Comparison of ENCODE assay signal across 14 cellular contexts in the genomic region with DNA sequence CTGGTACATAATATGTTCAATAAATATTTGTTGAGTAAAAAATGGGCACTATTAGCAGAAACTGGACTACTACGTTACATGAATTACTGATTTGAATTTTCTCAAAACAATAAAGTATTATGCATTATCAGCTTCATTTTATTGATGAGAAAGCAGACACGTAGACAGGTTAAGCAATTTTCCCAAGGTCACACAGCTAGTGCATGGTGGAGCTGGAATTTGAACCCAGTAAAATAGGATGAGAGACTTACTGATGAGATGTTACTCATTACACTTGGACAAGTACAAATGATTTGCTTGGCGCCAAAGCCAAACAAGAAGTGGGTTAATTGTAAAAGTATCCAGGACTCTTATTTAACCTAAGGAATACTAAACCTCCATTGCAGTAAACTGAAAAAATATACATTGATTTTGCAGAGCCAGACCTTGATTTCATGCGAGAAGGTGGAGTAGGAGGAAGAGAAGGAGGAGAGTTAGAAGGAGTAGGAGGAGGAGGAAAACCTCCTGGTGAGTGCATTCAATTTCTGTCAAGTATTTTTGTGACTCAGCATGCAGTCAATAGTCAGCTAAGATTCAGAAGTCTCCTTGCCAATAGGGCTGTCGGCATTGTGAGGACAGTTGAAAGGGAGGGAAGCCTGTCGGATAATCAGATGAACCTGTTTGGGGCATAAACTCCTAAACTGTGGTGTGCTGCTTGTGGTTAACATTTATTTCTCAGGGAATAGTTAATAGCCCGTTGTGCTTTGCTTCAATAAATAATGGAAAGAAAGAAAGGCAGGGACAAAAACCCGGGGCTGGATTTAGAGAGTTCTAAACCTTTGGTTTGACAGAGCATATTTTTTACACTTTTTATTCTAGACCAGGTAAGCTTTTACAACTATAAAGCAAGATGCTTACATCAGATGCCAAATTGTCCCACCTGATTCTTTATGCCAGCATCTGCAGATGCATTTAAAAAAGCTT.
A peak's percentile ranks its signal among the peaks of the same experiment; 100 is the strongest.
DNase-seq lines count a peak whose midpoint lies in the region; ATAC-seq and TF ChIP-seq lines count a peak whose summit lies in the region.
"Had no signal": no experiment of that assay in that cellular context is flagged by ENCODE, and none has a peak within 500 bp of the region (broad histone marks: within the 10 kb centered on the region; RNA-seq: fewer than 3 reads in every experiment).

No MANE protein-coding gene starts in this region.

- H3K27me3 Mint-ChIP-seq in T-helper 2 cell treated with Interferon-gamma antibody and Interleukin-4, amounts not matched to agents 5 μg/mL and 100 μg/mL, for 36 hours (ENCODE audit: low read depth): no peaks in the 10 kb centered on the region
- H3K27me3 Mint-ChIP-seq: progenitor cell of endocrine pancreas had no signal

- peak overlapping the region; percentile 39 for H3K4ac ChIP-seq in IMR-90 (ENCODE audit: low read depth, low read length)

- TF ChIP-seq CTCF in IMR-90 (conservative IDR thresholded peaks at IDR 0.05; ENCODE audit: low read depth, low read length): no peak

- peak overlapping the region; percentile 68; the same call in 1 of the 2 replicates for H3K4me2 ChIP-seq in IMR-90 (ENCODE audit: low read depth, low read length)

- peak overlapping the region; percentile 62 for H2BK120ac ChIP-seq in IMR-90 (ENCODE audit: low read depth, low read length)

- no peak for TF ChIP-seq RAD21 in IMR-90 (IDR thresholded peaks at IDR 0.05; ENCODE audit: low read length)

- no peaks in the 10 kb centered on the region for H3K36me3 ChIP-seq in IMR-90 (ENCODE audit: control insufficient read depth, insufficient read depth, low read length)
- H3K36me3 ChIP-seq: esophagus squamous epithelium had no signal

- no peak overlapping the region for H2AFZ ChIP-seq in IMR-90 (replicated peaks; ENCODE audit: low read length, poor library complexity)

- H3K27ac ChIP-seq in IMR-90 (ENCODE audit: insufficient read depth, low read length): no peak overlapping the region
- H3K27ac ChIP-seq: esophagus squamous epithelium had no signal

- no peak overlapping the region for H2BK15ac ChIP-seq in IMR-90 (ENCODE audit: low read depth, low read length)

- POLR2A ChIA-PET in IMR-90 (lab: Charles Lee; ENCODE audit: unreplicated experiment): interaction anchor here (0.6 kb wide), 1 partner anchor 22 kb away, joined by 4 read pairs; no protein-coding TSS in a partner anchor

- H2BK20ac ChIP-seq in IMR-90 (ENCODE audit: low read depth, low read length): peak overlapping the region; percentile 72

- H3K9me3 Mint-ChIP-seq in T-helper 2 cell treated with Interferon-gamma antibody and Interleukin-4, amounts not matched to agents 5 μg/mL and 100 μg/mL, for 36 hours: no peaks in the 10 kb centered on the region

- in situ Hi-C loops in IMR-90 (cut with MboI; ENCODE audit: low sequenced_read_pairs): no loop called here

- no TSS peak for BruUV-seq in IMR-90 (replicated peaks; lab: Mats Ljungman, UMichigan)

- H2AK5ac ChIP-seq in IMR-90 (ENCODE audit: low read depth, low read length): no peak overlapping the region

- H4K91ac ChIP-seq in IMR-90 (ENCODE audit: insufficient read depth, low read depth, low read length): peak overlapping the region; percentile 34; the same call in 1 of the 2 replicates

- ATAC-seq in IMR-90 (ENCODE audit: low read depth) (peak; percentile 80), HG03280 (IDR thresholded peaks at IDR 0.05; ENCODE audit: unreplicated experiment) (no peak), HG02884 (IDR thresholded peaks at IDR 0.05; ENCODE audit: unreplicated experiment) (no peak)

- H3K4me1 Mint-ChIP-seq in T-helper 2 cell treated with Interferon-gamma antibody and Interleukin-4, amounts not matched to agents 5 μg/mL and 100 μg/mL, for 36 hours (ENCODE audit: low read depth): no peaks in the 10 kb centered on the region

- intact Hi-C loops in IMR-90 (cut with micrococcal nuclease): no loop called here

- H3K9me1 ChIP-seq in IMR-90 (ENCODE audit: insufficient read depth, low read length): no peaks in the 10 kb centered on the region

- dilution Hi-C loops in IMR-90 (cut with HindIII; ENCODE audit: low sequenced_read_pairs, unreplicated experiment): no loop called here

- peak overlapping the region; percentile 72; the same call in 1 of the 2 replicates for H3K56ac ChIP-seq in IMR-90 (ENCODE audit: extremely low read depth, insufficient read depth, low read length)

- peak overlapping the region; percentile 12; the same call in 1 of the 2 replicates for H3K18ac ChIP-seq in IMR-90 (ENCODE audit: low read depth, low read length)

- no peak overlapping the region for H3K4me3 Mint-ChIP-seq in T-helper 2 cell treated with Interferon-gamma antibody and Interleukin-4, amounts not matched to agents 5 μg/mL and 100 μg/mL, for 36 hours
- H3K4me3 Mint-ChIP-seq: T-helper 1 cell treated with Interleukin-12 subunit alpha and Interleukin-12 subunit beta and Interleukin-4 antibody, amounts not matched to agents 30 μg/mL and 1 μg/mL, for 36 hours had no signal

- peak overlapping the region in 1 of 2 experiments; percentile 14; a peak in 2 of 4 replicates for H4K8ac ChIP-seq in IMR-90 (ENCODE audit: low read depth in 2 of 2, low read length in 2 of 2)

- H3K14ac ChIP-seq in IMR-90 (replicated peaks; ENCODE audit: low read depth, low read length): no peak overlapping the region

- no peak overlapping the region for H3K4me3 ChIP-seq in IMR-90 (ENCODE audit: insufficient read depth, low read depth, low read length)
- H3K4me3 ChIP-seq: esophagus squamous epithelium, lung had no signal

- no peak overlapping the region for H4K5ac ChIP-seq in IMR-90 (ENCODE audit: low read depth, low read length)

- no peak for TF ChIP-seq POLR2A in IMR-90 (IDR thresholded peaks at IDR 0.05; ENCODE audit: low read depth, low read length)

- no peak overlapping the region; the same call in 1 of the 2 replicates for H3K23ac ChIP-seq in IMR-90 (ENCODE audit: low read depth, low read length)

- no peaks in the 10 kb centered on the region for H3K36me3 Mint-ChIP-seq in T-helper 2 cell treated with Interferon-gamma antibody and Interleukin-4, amounts not matched to agents 5 μg/mL and 100 μg/mL, for 36 hours (ENCODE audit: low read depth)

- CTCF ChIA-PET in IMR-90 (lab: Yijun Ruan, JAX): interaction anchor here (0.6 to 1.9 kb wide), 4 partner anchors 11 to 77 kb away, joined by 3 to 7 read pairs (median 4); partner anchors contain the start of gene TACR1

- no peaks in the 10 kb centered on the region for H3K79me1 ChIP-seq in IMR-90 (ENCODE audit: low read depth in 1 of 2, low read length in 2 of 2)

- no peak overlapping the region for H2AK9ac ChIP-seq in IMR-90 (replicated peaks; ENCODE audit: low read depth, low read length, poor library complexity)

- no peaks in the 10 kb centered on the region for H3K27me3 ChIP-seq in IMR-90 (ENCODE audit: control insufficient read depth, insufficient read depth, low read length)
- H3K27me3 ChIP-seq: esophagus squamous epithelium had no signal

- no peaks in the 10 kb centered on the region for H3K9me3 ChIP-seq in IMR-90 (ENCODE audit: control insufficient read depth, insufficient read depth, low read length)
- H3K9me3 ChIP-seq: esophagus squamous epithelium had no signal

- no peaks in the 10 kb centered on the region for H4K20me1 ChIP-seq in IMR-90 (ENCODE audit: insufficient read depth, low read length)

- no peak overlapping the region; the same call in 1 of the 2 replicates for H3K9ac ChIP-seq in IMR-90 (ENCODE audit: low read depth, low read length)

- no CpG with 5 or more reads among the region's 8 CpGs for WGBS in IMR-90 (ENCODE audit: extremely low coverage in 2 of 2, insufficient read length in 1 of 2), 2 experiments

- H3K27ac Mint-ChIP-seq in T-helper 2 cell treated with Interferon-gamma antibody and Interleukin-4, amounts not matched to agents 5 μg/mL and 100 μg/mL, for 36 hours: no peak overlapping the region
- H3K27ac Mint-ChIP-seq: progenitor cell of endocrine pancreas; T-helper 1 cell treated with Interleukin-12 subunit alpha and Interleukin-12 subunit beta and Interleukin-4 antibody, amounts not matched to agents 30 μg/mL and 1 μg/mL, for 36 hours had no signal

- peaks cover 5% of the 10 kb centered on the region for H3K4me1 ChIP-seq in IMR-90 (ENCODE audit: control insufficient read depth, insufficient read depth, low read length)
- H3K4me1 ChIP-seq: esophagus squamous epithelium had no signal

- DNase-seq in AG08396 (ENCODE audit: low spot score): peak; percentile 41
- peak; percentile 72 for DNase-seq in IMR-90
- peak; percentile 54 for DNase-seq in astrocyte of the hippocampus (ENCODE audit: low read depth, low spot score)
- DNase-seq in iPS DF 4.7 (ENCODE audit: extremely low read depth, low spot score): peak; percentile 16
- DNase-seq in T-helper 2 cell treated with Interferon-gamma antibody and Interleukin-4, amounts not matched to agents 5 μg/mL and 100 μg/mL, for 36 hours (ENCODE audit: low spot score): no peak
- DNase-seq in hippocampal formation (lab: John Stamatoyannopoulos, UW): no peak
- DNase-seq: C1 segment of cervical spinal cord, esophagus squamous epithelium, NCI-H526 had no signal

- H2BK5ac ChIP-seq in IMR-90 (ENCODE audit: low read depth, low read length, poor library complexity, severe bottlenecking): peak overlapping the region; percentile 64

TF ChIP-seq in IMR-90, 13 proteins besides CTCF, POLR2A, EP300 and RAD21:
- peak; percentile 8; the same call in 1 of the 2 replicates for TF ChIP-seq NFE2L2 (IDR thresholded peaks at IDR 0.05; ENCODE audit: low read depth, low read length)
- TF ChIP-seq FOS (IDR thresholded peaks at IDR 0.05; ENCODE audit: low read depth, low read length): peak; percentile 20; the same call in 1 of the 2 replicates
- no peak for TF ChIP-seq SMC3 (IDR thresholded peaks at IDR 0.05; ENCODE audit: low read depth, low read length)
- TF ChIP-seq RCOR1 (IDR thresholded peaks at IDR 0.05; ENCODE audit: insufficient replicate concordance, low read length): no peak
- TF ChIP-seq MAFK (IDR thresholded peaks at IDR 0.05; ENCODE audit: low read depth, low read length): 0 out of 2 replicates have a peak, but pooled peaks have one; percentile 21
- no peak for TF ChIP-seq MAZ (IDR thresholded peaks at IDR 0.05; ENCODE audit: borderline replicate concordance, low read depth, low read length)
TF ChIP-seq in IMR-90: peak in this region for 3.

Comparison
In these comparisons a context has a peak if more than half of its experiments do, and no peak if none do; other contexts are left out.
1. DNase-seq: peak in AG08396 (single experiment), IMR-90 (single experiment), astrocyte of the hippocampus (single experiment) and iPS DF 4.7 (single experiment); none in T-helper 2 cell treated with Interferon-gamma antibody and Interleukin-4, amounts not matched to agents 5 μg/mL and 100 μg/mL, for 36 hours (single experiment) and hippocampal formation (0 of 2).